Comparison of ENCODE assay signal across 20 cellular contexts in genomic region chr11:2295971-2296912, GRCh38. TPM values are rescaled to one million over a fixed set of nuclear protein-coding genes. Genes with fewer than 3 reads are reported as not detected.
DNase-seq lines count a peak whose midpoint lies in the region; ATAC-seq and TF ChIP-seq lines count a peak whose summit lies in the region.
"Had no signal": no experiment of that assay in that cellular context is flagged by ENCODE, and none has a peak within 500 bp of the region (broad histone marks: within the 10 kb centered on the region; RNA-seq: fewer than 3 reads in every experiment).

No MANE protein-coding gene starts in this region.

- no peak for TF ChIP-seq POLR2A in heart left ventricle (IDR thresholded peaks at IDR 0.05)

- H3K9me3 ChIP-seq in heart left ventricle (no peaks in the 10 kb centered on the region), right atrium auricular region (no peaks in the 10 kb centered on the region)
- H3K9me3 ChIP-seq: Caco-2, heart right ventricle had no signal

- peak in 1 of 4 donors; percentile 9 for ATAC-seq in heart left ventricle
- no peak for ATAC-seq in left cardiac atrium
- ATAC-seq in omental fat pad (ENCODE audit: low FRiP score), result no peak
- ATAC-seq in HG03354 (IDR thresholded peaks at IDR 0.05; ENCODE audit: poor library complexity, severe bottlenecking, unreplicated experiment), result no peak
- ATAC-seq: GM23338; stimulated activated naive CD8-positive, alpha-beta T cell treated with anti-CD3 and anti-CD28 coated beads, Interleukin-15, Interleukin-2, amounts not matched to agents 100 U/mL and 50 U/mL, for 24 hours had no signal

- no peak overlapping the region for H3K27ac ChIP-seq in heart left ventricle
- no peak overlapping the region for H3K27ac ChIP-seq in right atrium auricular region
- H3K27ac ChIP-seq: heart right ventricle, neural progenitor cell had no signal

- H3K4me1 ChIP-seq in heart left ventricle (peaks cover 0 to 27% (median 4%) of the 10 kb centered on the region in 12 donors), right atrium auricular region (peaks cover 0 to 17% of the 10 kb centered on the region in 2 donors)
- H3K4me1 ChIP-seq: neural progenitor cell had no signal

- intact Hi-C loops in heart left ventricle (cut with DNase I) (loop anchor here in 2 of 10 donors (5.0 kb wide), 1 partner anchor 99 kb away; no protein-coding TSS in a partner anchor), left cardiac atrium (cut with DNase I) (loop anchor here in 1 of 2 donors (5.0 kb wide), 1 partner anchor 94 kb away; no protein-coding TSS in a partner anchor)

- H3K27me3 ChIP-seq in heart left ventricle (no peaks in the 10 kb centered on the region), right atrium auricular region (no peaks in the 10 kb centered on the region)
- H3K27me3 ChIP-seq: heart right ventricle had no signal

- DNase-seq in heart left ventricle (peak in 4 of 5 donors; percentile 4 to 42 (median 18)), left cardiac atrium (no peak), right atrium auricular region (ENCODE audit: low spot score) (peak; percentile 54), omental fat pad (ENCODE audit: low spot score) (peak; percentile 11), NCI-H2107 (lab: John Stamatoyannopoulos, UW) (no peak), NCI-H2196 treated with DMSO at 0.1 percent for 48 hours (lab: John Stamatoyannopoulos, UW; ENCODE audit: unreplicated experiment) (no peak)
- DNase-seq: anterior cingulate cortex; cerebellar nuclear complex; heart right ventricle; mesenchymal stem cell; NCI-H1694 treated with DMSO at 0.1 percent for 48 hours; RPMI8226; stimulated activated naive CD8-positive, alpha-beta T cell treated with anti-CD3 and anti-CD28 coated beads, Interleukin-15, Interleukin-2, amounts not matched to agents 100 U/mL and 50 U/mL, for 24 hours had no signal

- H3K4me3 ChIP-seq in heart left ventricle (no peak overlapping the region), right atrium auricular region (no peak overlapping the region)
- H3K4me3 ChIP-seq: GM23338, heart right ventricle, neural progenitor cell had no signal

- 66 to 86% (median 76%) methylated on average over 11 to 17 of the region's 17 CpGs for WGBS in heart left ventricle, 4 donors

- H3K36me3 ChIP-seq in heart left ventricle, result peaks cover 0 to 3% (median 0%) of the 10 kb centered on the region in 9 donors
- no peaks in the 10 kb centered on the region for H3K36me3 ChIP-seq in right atrium auricular region
- H3K36me3 ChIP-seq: neural progenitor cell had no signal

- TF ChIP-seq CTCF in heart left ventricle (IDR thresholded peaks at IDR 0.05), result no peak
- no peak for TF ChIP-seq CTCF in right atrium auricular region (IDR thresholded peaks at IDR 0.05)
- TF ChIP-seq CTCF in omental fat pad (IDR thresholded peaks at IDR 0.05), result no peak

RNA-seq across cellular contexts. Expression of gene C11orf21, which starts 5.5 kb away (rescaled TPM):
- total RNA-seq in heart left ventricle, result 10 to 100 TPM in 8 of 9 donors, 1 to 10 TPM in 1; 4.8 to 41.2 (median 29.9) TPM
- 10 to 100 TPM in 1 of 2 donors, 1 to 10 TPM in 1; 5.1 to 34.6 TPM for polyA plus RNA-seq in heart left ventricle
- total RNA-seq in left cardiac atrium, result 10 to 100 TPM in 1 of 2 donors, 1 to 10 TPM in 1; 4.8 to 19.1 TPM
- 10 to 100 TPM in 1 of 2 donors, 1 to 10 TPM in 1; 1.4 to 11.9 TPM for total RNA-seq in right atrium auricular region
- total RNA-seq in omental fat pad, result 1 to 10 TPM; 1.1 to 2.8 (median 1.2) TPM
- total RNA-seq: GM23338, M059J, NCI-H460 had no signal
- polyA plus RNA-seq: GM23338 had no signal

RNA-seq across cellular contexts. Expression of gene TSPAN32, which starts 5.6 kb away (rescaled TPM):
- total RNA-seq in heart left ventricle, result 10 to 100 TPM in 7 of 9 donors, 1 to 10 TPM in 2; 9.5 to 29.5 (median 19.2) TPM
- 10 to 100 TPM in 1 of 2 donors, 1 to 10 TPM in 1; 3.5 to 15.5 TPM for polyA plus RNA-seq in heart left ventricle
- total RNA-seq in left cardiac atrium, result 10 to 100 TPM; 11.6 to 15.0 TPM
- 10 to 100 TPM in 1 of 2 donors, 1 to 10 TPM in 1; 2.6 to 15.2 TPM for total RNA-seq in right atrium auricular region
- 1 to 10 TPM in 3 of 4 donors, under 1 TPM in 1; 0.19 to 6.4 (median 2.7) TPM for total RNA-seq in omental fat pad
- total RNA-seq: Daoy, GM23338, NCI-H460 had no signal
- polyA plus RNA-seq: GM23338 had no signal

RNA-seq across cellular contexts. Expression of gene ASCL2, which starts 25.9 kb away (rescaled TPM):
- 1 to 10 TPM in 1 of 9 donors, under 1 TPM in 2, not detected in 6; 0.33 to 2.3 (median 0.54) TPM for total RNA-seq in heart left ventricle
- polyA plus RNA-seq in heart left ventricle, result under 1 TPM in 1 of 2 donors, not detected in 1; 0.07 TPM
- under 1 TPM; 0.39 to 0.50 TPM for total RNA-seq in left cardiac atrium
- total RNA-seq in right atrium auricular region, result under 1 TPM in 1 of 2 donors, not detected in 1; 0.51 TPM
- total RNA-seq in omental fat pad, result 1 to 10 TPM in 1 of 4 donors, under 1 TPM in 1, not detected in 2; 0.24 to 2.6 TPM
- total RNA-seq: Daoy, M059J, NCI-H460 had no signal

Comparison
In these comparisons a context has a peak if more than half of its experiments do, and no peak if none do; other contexts are left out.
1. DNase-seq: peak in heart left ventricle (4 of 5), right atrium auricular region (single experiment) and omental fat pad (single experiment); none in left cardiac atrium (single experiment), NCI-H2107 (single experiment) and NCI-H2196 treated with DMSO at 0.1 percent for 48 hours (single experiment).